Comparison of ENCODE assay signal across 11 cellular contexts in the genomic region with DNA sequence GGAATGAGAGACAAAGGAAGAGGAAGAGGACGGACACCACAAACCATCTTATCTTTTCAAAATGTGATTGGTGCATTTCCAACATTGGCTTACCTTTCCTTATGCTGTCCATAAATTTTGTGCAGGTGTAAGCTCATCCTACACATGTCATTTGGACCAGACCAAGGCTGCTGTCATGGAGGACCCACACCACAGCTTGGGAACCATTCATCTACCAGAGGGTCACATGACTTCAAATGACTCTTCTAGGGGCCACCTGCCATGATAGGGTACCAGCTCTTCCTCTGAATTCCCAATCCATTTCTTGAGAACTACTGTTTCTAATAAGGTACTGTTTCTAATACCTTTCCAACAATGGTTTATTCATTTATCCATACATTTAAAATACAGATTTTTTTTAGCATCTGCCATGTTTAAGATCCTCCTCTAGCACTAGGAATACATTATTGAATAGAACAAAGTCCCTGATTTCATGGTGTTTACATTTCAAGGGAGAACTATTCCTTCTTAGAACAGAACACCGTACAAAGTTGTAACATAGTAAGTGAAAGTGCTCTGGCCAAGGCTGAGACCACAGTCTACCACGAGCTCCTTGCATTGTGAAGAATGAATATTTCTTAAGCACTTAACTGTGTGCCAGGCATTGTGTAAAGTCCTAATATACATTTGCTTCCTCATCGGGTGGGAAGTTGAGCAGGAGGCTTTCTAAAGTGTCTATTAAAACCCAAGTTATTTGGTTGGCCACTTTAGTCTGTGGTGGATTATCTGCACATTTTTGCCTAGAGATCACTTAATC.
A peak's percentile ranks its signal among the peaks of the same experiment; 100 is the strongest.
DNase-seq lines count a peak whose midpoint lies in the region; ATAC-seq and TF ChIP-seq lines count a peak whose summit lies in the region.
"Had no signal": no experiment of that assay in that cellular context is flagged by ENCODE, and none has a peak within 500 bp of the region (broad histone marks: within the 10 kb centered on the region; RNA-seq: fewer than 3 reads in every experiment).

No MANE protein-coding gene starts in this region.

- WGBS in thyroid gland, 2 donors: 89 to 94% methylated on average over 4 of the region's 4 CpGs

- ATAC-seq in RWPE2 (ENCODE audit: low read depth): no peak
- ATAC-seq in HG03378 (IDR thresholded peaks at IDR 0.05; ENCODE audit: unreplicated experiment): no peak

- no peaks in the 10 kb centered on the region for H3K79me2 ChIP-seq in ACC112 (ENCODE audit: control insufficient read depth, insufficient read depth, low read length, unreplicated experiment)

- H3K9me3 ChIP-seq in CD8-positive, alpha-beta memory T cell (ENCODE audit: low read length): no peaks in the 10 kb centered on the region
- H3K9me3 ChIP-seq in RWPE2 (ENCODE audit: severe bottlenecking) (no peaks in the 10 kb centered on the region), thyroid gland (no peaks in the 10 kb centered on the region)

- H3K4me3 ChIP-seq in ACC112 (ENCODE audit: low read depth, low read length) (0 out of 2 replicates have a peak overlapping the region, but pooled peaks have one; percentile 6), RWPE2 (ENCODE audit: severe bottlenecking) (no peak overlapping the region), thyroid gland (replicated peaks in 1 of 3) (no peak overlapping the region)
- peak overlapping the region; percentile 5 for H3K4me3 ChIP-seq in CD8-positive, alpha-beta memory T cell (ENCODE audit: low read length)

- peak overlapping the region in 4 of 8 donors; percentile 54 to 87 (median 70) for H3K27ac Mint-ChIP-seq in CD8-positive, alpha-beta memory T cell
- no peak overlapping the region for H3K27ac Mint-ChIP-seq in immature natural killer cell

- H3K4me1 Mint-ChIP-seq in CD8-positive, alpha-beta memory T cell: peaks cover 15 to 21% (median 17%) of the 10 kb centered on the region in 3 donors
- H3K4me1 Mint-ChIP-seq in immature natural killer cell: peaks cover 21% of the 10 kb centered on the region in 2 donors

- peaks cover 2 to 3% of the 10 kb centered on the region in 2 donors for H3K27me3 Mint-ChIP-seq in CD8-positive, alpha-beta memory T cell
- H3K27me3 Mint-ChIP-seq in immature natural killer cell (ENCODE audit: low read depth in 3 of 3): peaks cover 0 to 12% (median 5%) of the 10 kb centered on the region in 3 donors

- no peak for DNase-seq in CD8-positive, alpha-beta memory T cell
- no peak for DNase-seq in RWPE2 (ENCODE audit: low spot score)
- DNase-seq in immature natural killer cell: no peak
- DNase-seq in thyroid gland: no peak
- DNase-seq in stimulated activated CD4-positive, alpha-beta T cell treated with anti-CD3 and anti-CD28 coated beads, Interleukin-4, amount 100 ng/mL, for 4 hours: no peak
- DNase-seq in posterior vena cava (ENCODE audit: low spot score): no peak
- DNase-seq: Karpas-422, NCI-H526 had no signal

- intact Hi-C loops in thyroid gland (cut with DNase I): no loop called here
- intact Hi-C loops in posterior vena cava (cut with DNase I): no loop called here

- TF ChIP-seq POLR2A in thyroid gland (IDR thresholded peaks at IDR 0.05): no peak

- H3K27me3 ChIP-seq in ACC112 (ENCODE audit: insufficient read depth, low read length) (no peaks in the 10 kb centered on the region), RWPE2 (ENCODE audit: insufficient read depth, poor library complexity, severe bottlenecking) (no peaks in the 10 kb centered on the region), thyroid gland (no peaks in the 10 kb centered on the region)
- no peaks in the 10 kb centered on the region for H3K27me3 ChIP-seq in CD8-positive, alpha-beta memory T cell (ENCODE audit: insufficient read depth, low read length, poor library complexity, severe bottlenecking)

- POLR2A ChIA-PET in CD8-positive, alpha-beta memory T cell (lab: Charles Lee): no interaction called here

- peak overlapping the region; percentile 19 for H2AFZ ChIP-seq in ACC112 (ENCODE audit: low read length, unreplicated experiment)

- TF ChIP-seq CTCF in RWPE2 (IDR thresholded peaks at IDR 0.05; ENCODE audit: poor library complexity, severe bottlenecking) (no peak), thyroid gland (IDR thresholded peaks at IDR 0.05) (no peak)

- CTCF ChIA-PET in CD8-positive, alpha-beta memory T cell (lab: Charles Lee): interaction anchor here (0.9 kb wide), 1 partner anchor 11 kb away, joined by 3 read pairs; no protein-coding TSS in a partner anchor

- H3K36me3 ChIP-seq in ACC112 (ENCODE audit: insufficient read depth, low read length): peaks cover 4% of the 10 kb centered on the region; the same call in 1 of the 2 replicates
- no peaks in the 10 kb centered on the region for H3K36me3 ChIP-seq in CD8-positive, alpha-beta memory T cell (ENCODE audit: insufficient read depth, low read length)
- H3K36me3 ChIP-seq in RWPE2 (ENCODE audit: low read depth): no peaks in the 10 kb centered on the region
- H3K36me3 ChIP-seq in thyroid gland: no peaks in the 10 kb centered on the region

- peak overlapping the region; percentile 89 for H3K27ac ChIP-seq in ACC112 (ENCODE audit: low read depth, low read length)
- no peak overlapping the region for H3K27ac ChIP-seq in CD8-positive, alpha-beta memory T cell (ENCODE audit: low read depth, low read length)
- peak overlapping the region; percentile 67 for H3K27ac ChIP-seq in RWPE2 (ENCODE audit: poor library complexity, severe bottlenecking)
- no peak overlapping the region for H3K27ac ChIP-seq in thyroid gland
- H3K27ac ChIP-seq: RWPE1 had no signal

- H3K36me3 Mint-ChIP-seq in CD8-positive, alpha-beta memory T cell: peaks cover 0 to 3% (median 0%) of the 10 kb centered on the region in 3 donors
- no peaks in the 10 kb centered on the region for H3K36me3 Mint-ChIP-seq in immature natural killer cell

- H3K4me3 Mint-ChIP-seq in CD8-positive, alpha-beta memory T cell: peak overlapping the region in 2 of 7 donors; percentile 45 to 49
- peak overlapping the region in 3 of 5 donors; percentile 15 to 50 (median 49) for H3K4me3 Mint-ChIP-seq in immature natural killer cell

- H3K9me3 Mint-ChIP-seq in CD8-positive, alpha-beta memory T cell: peaks cover 0 to 4% (median 2%) of the 10 kb centered on the region in 5 donors
- peaks cover 0 to 8% (median 0%) of the 10 kb centered on the region in 6 donors for H3K9me3 Mint-ChIP-seq in immature natural killer cell

- H3K4me1 ChIP-seq in ACC112 (ENCODE audit: control insufficient read depth, insufficient read depth, low read length, unreplicated experiment) (peaks cover 59% of the 10 kb centered on the region), RWPE2 (ENCODE audit: insufficient read depth, poor library complexity, severe bottlenecking) (peaks cover 14% of the 10 kb centered on the region), thyroid gland (peaks cover 0 to 5% of the 10 kb centered on the region in 2 donors)
- peaks cover 19% of the 10 kb centered on the region for H3K4me1 ChIP-seq in CD8-positive, alpha-beta memory T cell (ENCODE audit: insufficient read depth, low read length)

Comparison
In these comparisons a context has a peak if more than half of its experiments do, and no peak if none do; other contexts are left out.
1. H3K27ac ChIP-seq: peak in ACC112 (single experiment) and RWPE2 (single experiment); none in CD8-positive, alpha-beta memory T cell (single experiment) and thyroid gland (0 of 3).
2. H3K4me3 ChIP-seq: peak in ACC112 (single experiment) and CD8-positive, alpha-beta memory T cell (single experiment); none in RWPE2 (single experiment) and thyroid gland (0 of 3).